In genomic region chr11:115135936-115136335, GRCh38 we compare ENCODE assay signal across 7 cellular contexts.
"Had no signal": no experiment of that assay in that cellular context is flagged by ENCODE, and none has a peak within 500 bp of the region (broad histone marks: within the 10 kb centered on the region; RNA-seq: fewer than 3 reads in every experiment).

No MANE protein-coding gene starts in this region.

- H3K4me3 ChIP-seq: GM23338 had no signal

- FAIRE-seq: H1, H54, HepG2 had no signal

- ATAC-seq: GM23338, HepG2 had no signal

- DNase-seq: H9, HCEC 1CT had no signal

- H3K4me2 ChIP-seq: GM23338 had no signal

- H2AFZ ChIP-seq: GM23338 had no signal

- H3K27ac ChIP-seq: HL-60 had no signal
